In genomic region chr18:31498450-31499156, GRCh38 we compare ENCODE assay signal across 1 cellular context.
TF ChIP-seq lines count a peak whose summit lies in the region.

No MANE protein-coding gene starts in this region.

TF ChIP-seq in GM23338, 12 proteins besides CTCF, POLR2A, EP300 and RAD21:
- TF ChIP-seq ZNF462 (CRISPR knock-in tag; IDR thresholded peaks at IDR 0.05) = no peak
